Comparison of ENCODE assay signal across 23 cellular contexts in the genomic region with DNA sequence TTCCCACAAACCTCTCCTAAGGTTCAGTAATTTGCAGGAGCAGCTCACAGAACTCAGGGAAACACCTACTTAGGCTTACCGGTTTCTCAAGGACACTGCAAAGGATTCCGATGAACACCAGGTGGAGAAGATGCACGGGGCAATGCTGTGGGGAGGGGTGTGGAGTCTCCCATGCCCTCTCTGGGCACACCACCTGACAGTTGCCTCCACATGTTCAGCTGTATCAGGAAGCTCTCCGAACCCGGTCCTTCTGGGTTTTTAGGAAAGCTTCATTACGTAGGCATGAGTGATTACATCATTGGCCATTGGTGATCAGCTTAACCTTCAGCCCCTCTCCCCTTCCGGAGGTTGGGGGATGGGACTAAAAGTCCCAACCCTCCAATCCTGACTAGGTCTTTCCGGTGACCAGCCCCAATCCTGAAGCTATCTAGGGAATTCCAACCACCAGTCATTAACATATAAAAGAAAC. TPM values are rescaled to one million over a fixed set of nuclear protein-coding genes. Genes with fewer than 3 reads are reported as not detected.
DNase-seq lines count a peak whose midpoint lies in the region; ATAC-seq, FAIRE-seq and TF ChIP-seq lines count a peak whose summit lies in the region.
"Had no signal": no experiment of that assay in that cellular context is flagged by ENCODE, and none has a peak within 500 bp of the region (broad histone marks: within the 10 kb centered on the region; RNA-seq: fewer than 3 reads in every experiment).

No MANE protein-coding gene starts in this region.

- H3K9me3 Mint-ChIP-seq in astrocyte (ENCODE audit: unreplicated experiment) (no peaks in the 10 kb centered on the region), neural progenitor cell (no peaks in the 10 kb centered on the region)
- H3K9me3 Mint-ChIP-seq: activated naive CD4-positive, alpha-beta T cell treated with anti-CD3 and anti-CD28 coated beads, Interleukin-2, amount 50 U/mL, for 72 hours; activated T-helper 1 cell treated with anti-CD3 and anti-CD28 coated beads, Interleukin-12 subunit alpha, Interleukin-12 subunit beta, Interleukin-2, Interleukin-4 antibody, amounts not matched to agents 30 ng/mL and 10 ng/mL and 1 ng/mL, durations not matched to agents 14 hours and 24 hours and 36 hours; CD8-positive, alpha-beta memory T cell; effector memory CD8-positive, alpha-beta T cell; stimulated activated memory B cell treated with anti-CD40 and anti-IgM and Interleukin-4, amounts not matched to agents 10 μg/mL and 1 μg/mL and 100 μg/mL, for 72 hours had no signal

- H3K4me1 ChIP-seq in astrocyte (ENCODE audit: insufficient read depth, low read length) = no peaks in the 10 kb centered on the region
- H3K4me1 ChIP-seq in neural progenitor cell = peaks cover 16% of the 10 kb centered on the region
- H3K4me1 ChIP-seq in upper lobe of left lung = no peaks in the 10 kb centered on the region
- H3K4me1 ChIP-seq: ascending aorta, parathyroid adenoma had no signal

- TF ChIP-seq POLR2A in upper lobe of left lung (IDR thresholded peaks at IDR 0.05) = no peak

- H3K9ac ChIP-seq in astrocyte (ENCODE audit: low read length) (no peak overlapping the region), neural progenitor cell (no peak overlapping the region)
- H3K9ac ChIP-seq: parathyroid adenoma had no signal

- H3K36me3 ChIP-seq in H7 (replicated peaks; ENCODE audit: control insufficient read depth, insufficient read depth, low read length) = no peaks in the 10 kb centered on the region; the same call in none of the 2 replicates
- H3K36me3 ChIP-seq in astrocyte (ENCODE audit: insufficient read depth, low read length) = peaks cover 4% of the 10 kb centered on the region
- H3K36me3 ChIP-seq in neural progenitor cell = no peaks in the 10 kb centered on the region
- peaks cover 0 to 70% (median 22%) of the 10 kb centered on the region in 4 donors for H3K36me3 ChIP-seq in upper lobe of left lung
- H3K36me3 ChIP-seq: thoracic aorta had no signal

- intact Hi-C loops in sciatic nerve (cut with DNase I) = no loop called here

- H2AFZ ChIP-seq in astrocyte (ENCODE audit: low read depth, low read length) (no peak overlapping the region), neural progenitor cell (replicated peaks) (no peak overlapping the region)
- H2AFZ ChIP-seq: parathyroid adenoma had no signal

- H3K4me2 ChIP-seq in astrocyte (ENCODE audit: low read length) = no peak overlapping the region
- H3K4me2 ChIP-seq in neural progenitor cell = peak overlapping the region; percentile 69

- H3K27me3 ChIP-seq in H7 (ENCODE audit: control insufficient read depth, insufficient read depth, low read length) (no peaks in the 10 kb centered on the region), astrocyte (ENCODE audit: insufficient read depth, low read length) (no peaks in the 10 kb centered on the region), neural progenitor cell (no peaks in the 10 kb centered on the region), upper lobe of left lung (no peaks in the 10 kb centered on the region)
- H3K27me3 ChIP-seq: ascending aorta had no signal

- 64 to 67% methylated on average over 8 of the region's 8 CpGs for WGBS in upper lobe of left lung, 2 donors

- peaks cover 7% of the 10 kb centered on the region for H3K36me3 Mint-ChIP-seq in astrocyte (ENCODE audit: low read depth, unreplicated experiment)
- peaks cover 22% of the 10 kb centered on the region for H3K36me3 Mint-ChIP-seq in neural progenitor cell
- H3K36me3 Mint-ChIP-seq: activated naive CD4-positive, alpha-beta T cell treated with anti-CD3 and anti-CD28 coated beads, Interleukin-2, amount 50 U/mL, for 72 hours had no signal

- H3K4me3 Mint-ChIP-seq in astrocyte (ENCODE audit: unreplicated experiment) (peak overlapping the region; percentile 57), neural progenitor cell (no peak overlapping the region)
- H3K4me3 Mint-ChIP-seq: activated T-helper 1 cell treated with anti-CD3 and anti-CD28 coated beads, Interleukin-12 subunit alpha, Interleukin-12 subunit beta, Interleukin-2, Interleukin-4 antibody, amounts not matched to agents 30 ng/mL and 10 ng/mL and 1 ng/mL, durations not matched to agents 14 hours and 24 hours and 36 hours; CD8-positive, alpha-beta memory T cell; effector memory CD8-positive, alpha-beta T cell; stimulated activated memory B cell treated with anti-CD40 and anti-IgM and Interleukin-4, amounts not matched to agents 10 μg/mL and 1 μg/mL and 100 μg/mL, for 72 hours had no signal

- no peak for TF ChIP-seq EP300 in upper lobe of left lung (IDR thresholded peaks at IDR 0.05)

- H3K9me3 ChIP-seq in astrocyte (ENCODE audit: insufficient read depth, low read depth, low read length) (no peaks in the 10 kb centered on the region), neural progenitor cell (ENCODE audit: low read depth) (no peaks in the 10 kb centered on the region), upper lobe of left lung (no peaks in the 10 kb centered on the region)
- H3K9me3 ChIP-seq: ascending aorta, thoracic aorta had no signal

- DNase-seq in H7 = peak; percentile 80
- no peak for DNase-seq in astrocyte (ENCODE audit: low read depth)
- DNase-seq in neural progenitor cell (ENCODE audit: low spot score) = peak; percentile 65
- DNase-seq in sciatic nerve (ENCODE audit: low spot score) = no peak
- no peak for DNase-seq in upper lobe of left lung
- DNase-seq: CD8-positive, alpha-beta memory T cell; effector memory CD8-positive, alpha-beta T cell; kidney; NCI-H1105 treated with DMSO at 0.1 percent for 48 hours; NCI-H2107; NCI-H524 treated with DMSO at 0.1 percent for 48 hours; T-helper 9 cell had no signal

- H3K27me3 Mint-ChIP-seq in astrocyte (ENCODE audit: low read depth, unreplicated experiment) (no peaks in the 10 kb centered on the region), neural progenitor cell (ENCODE audit: insufficient read depth, low read depth) (no peaks in the 10 kb centered on the region)
- H3K27me3 Mint-ChIP-seq: CD8-positive, alpha-beta memory T cell; effector memory CD8-positive, alpha-beta T cell; stimulated activated memory B cell treated with anti-CD40 and anti-IgM and Interleukin-4, amounts not matched to agents 10 μg/mL and 1 μg/mL and 100 μg/mL, for 72 hours had no signal

- peaks cover 12% of the 10 kb centered on the region for H3K4me1 Mint-ChIP-seq in astrocyte (ENCODE audit: low read depth, unreplicated experiment)
- H3K4me1 Mint-ChIP-seq in neural progenitor cell = peaks cover 8% of the 10 kb centered on the region
- H3K4me1 Mint-ChIP-seq: CD8-positive, alpha-beta memory T cell had no signal

- peaks cover 3% of the 10 kb centered on the region for H3F3A ChIP-seq in neural progenitor cell (ENCODE audit: low read depth)

- H3K27ac ChIP-seq in astrocyte (ENCODE audit: low read depth, low read length) (no peak overlapping the region), neural progenitor cell (peak overlapping the region; percentile 59), upper lobe of left lung (no peak overlapping the region)
- H3K27ac ChIP-seq: ascending aorta, parathyroid adenoma, thoracic aorta had no signal

- FAIRE-seq in astrocyte (lab: Jason Lieb, UNC) = no peak
- FAIRE-seq: H54, HTR-8/SVneo, kidney had no signal

- H3K27ac Mint-ChIP-seq in astrocyte (ENCODE audit: unreplicated experiment) (no peak overlapping the region), neural progenitor cell (no peak overlapping the region)
- H3K27ac Mint-ChIP-seq: activated T-helper 1 cell treated with anti-CD3 and anti-CD28 coated beads, Interleukin-12 subunit alpha, Interleukin-12 subunit beta, Interleukin-2, Interleukin-4 antibody, amounts not matched to agents 30 ng/mL and 10 ng/mL and 1 ng/mL, durations not matched to agents 14 hours and 24 hours and 36 hours; effector memory CD8-positive, alpha-beta T cell; stimulated activated memory B cell treated with anti-CD40 and anti-IgM and Interleukin-4, amounts not matched to agents 10 μg/mL and 1 μg/mL and 100 μg/mL, for 72 hours had no signal

- ATAC-seq in HG03378 (IDR thresholded peaks at IDR 0.05; ENCODE audit: unreplicated experiment) (no peak), sciatic nerve (no peak), upper lobe of left lung (ENCODE audit: low FRiP score in 2 of 2) (no peak)
- ATAC-seq: activated CD4-positive, CD25-positive, alpha-beta regulatory T cell treated with anti-CD3 and anti-CD28 coated beads, Interleukin-2, amount 50 U/mL, for 24 hours; activated naive CD4-positive, alpha-beta T cell treated with anti-CD3 and anti-CD28 coated beads, Interleukin-2, amount 50 U/mL, for 72 hours; effector memory CD8-positive, alpha-beta T cell; stimulated activated memory B cell treated with anti-CD40 and anti-IgM and Interleukin-4, amounts not matched to agents 10 μg/mL and 1 μg/mL and 100 μg/mL, for 72 hours had no signal

- H3K4me3 ChIP-seq in H7 (ENCODE audit: insufficient read depth, low read depth, low read length) (peak overlapping the region; percentile 47), astrocyte (ENCODE audit: insufficient read depth, low read depth, low read length) (no peak overlapping the region), iPS-11a (ENCODE audit: low read depth, low read length) (peak overlapping the region; percentile 52), neural progenitor cell (peak overlapping the region; percentile 19), upper lobe of left lung (no peak overlapping the region)
- H3K4me3 ChIP-seq: ascending aorta, thoracic aorta had no signal

- H3K79me2 ChIP-seq in astrocyte (ENCODE audit: insufficient read depth, low read length) (no peaks in the 10 kb centered on the region), neural progenitor cell (ENCODE audit: low read depth) (no peaks in the 10 kb centered on the region)
- H3K79me2 ChIP-seq: parathyroid adenoma had no signal

- peaks cover 4% of the 10 kb centered on the region for H4K20me1 ChIP-seq in astrocyte (ENCODE audit: insufficient read depth, low read length)
- peaks cover 2% of the 10 kb centered on the region for H4K20me1 ChIP-seq in neural progenitor cell (ENCODE audit: low read depth)

- TF ChIP-seq CTCF in astrocyte (IDR thresholded peaks at IDR 0.05; ENCODE audit: insufficient read depth, low read depth, low read length) = no peak
- no peak for TF ChIP-seq CTCF in neural progenitor cell (IDR thresholded peaks at IDR 0.05)
- no peak for TF ChIP-seq CTCF in upper lobe of left lung (IDR thresholded peaks at IDR 0.05)

RNA-seq across cellular contexts. Expression of a gene that starts 21.6 kb away (rescaled TPM):
- total RNA-seq in H7 (2014; rRNA removed; shearing (Covaris generic)) = 55.8 and 57.0 TPM in 2 replicates
- total RNA-seq in astrocyte = 8.5 and 9.2 TPM in 2 replicates
- total RNA-seq in neural progenitor cell (ENCODE audit: low replicate concordance) = 34.3 and 43.9 TPM in 2 replicates
- total RNA-seq in sciatic nerve = 6.2 TPM
- total RNA-seq in upper lobe of left lung = 10 to 100 TPM in 2 of 6 donors, 1 to 10 TPM in 4; 4.2 to 21.0 (median 8.2) TPM

Comparison
In these comparisons a context has a peak if more than half of its experiments do, and no peak if none do; other contexts are left out.
1. DNase-seq: peak in H7 (single experiment) and neural progenitor cell (single experiment); none in astrocyte (single experiment), sciatic nerve (single experiment) and upper lobe of left lung (0 of 2).
2. H3K4me3 ChIP-seq: peak in H7 (single experiment), iPS-11a (single experiment) and neural progenitor cell (single experiment); none in astrocyte (single experiment) and upper lobe of left lung (0 of 4).